In genomic region chr3:193981534-193981933, GRCh38 we compare ENCODE assay signal across 19 cellular contexts.
"Had no signal": no experiment of that assay in that cellular context is flagged by ENCODE, and none has a peak within 500 bp of the region (broad histone marks: within the 10 kb centered on the region; RNA-seq: fewer than 3 reads in every experiment).

No MANE protein-coding gene starts in this region.

- H3K4me3 Mint-ChIP-seq: activated naive CD8-positive, alpha-beta T cell treated with anti-CD3 and anti-CD28 coated beads for 36 hours; activated T-cell treated with anti-CD3 and anti-CD28 coated beads, Interleukin-2, amount 50 U/mL, for 24 hours; memory B cell; stimulated activated naive CD8-positive, alpha-beta T cell treated with anti-CD3 and anti-CD28 coated beads, Interleukin-15, Interleukin-2, amounts not matched to agents 100 ng/mL and 50 ng/mL, for 24 hours; WTC11 had no signal

- H3K4me1 Mint-ChIP-seq: activated naive CD8-positive, alpha-beta T cell treated with anti-CD3 and anti-CD28 coated beads for 36 hours had no signal

- H3K4me3 ChIP-seq: colonic mucosa, dorsolateral prefrontal cortex, hepatocyte, prostate gland, tibial artery had no signal

- H3K9me3 ChIP-seq: colonic mucosa, prostate gland, tibial artery had no signal

- DNase-seq: activated naive CD4-positive, alpha-beta T cell treated with Interleukin-2 at 50 U/mL for 16 hours; activated naive CD8-positive, alpha-beta T cell treated with anti-CD3 and anti-CD28 coated beads for 36 hours; activated T-cell treated with anti-CD3 and anti-CD28 coated beads, Interleukin-2, amount 50 U/mL, for 24 hours; foreskin melanocyte; kidney glomerular epithelial cell; naive B cell; stimulated activated CD4-positive, alpha-beta T cell treated with anti-CD3 and anti-CD28 coated beads, Interleukin-12 subunit alpha, Interleukin-12 subunit beta, amount 100 ng/mL, for 4 hours; stimulated activated CD4-positive, alpha-beta T cell treated with anti-CD3 and anti-CD28 coated beads, Interleukin-4, amount 100 ng/mL, for 4 hours; T-helper 9 cell had no signal

- ATAC-seq: WTC11 had no signal

- H3K36me3 Mint-ChIP-seq: activated naive CD8-positive, alpha-beta T cell treated with anti-CD3 and anti-CD28 coated beads for 36 hours; memory B cell; naive B cell; WTC11 had no signal

- H3K27ac Mint-ChIP-seq: activated naive CD8-positive, alpha-beta T cell treated with anti-CD3 and anti-CD28 coated beads for 36 hours; activated T-cell treated with anti-CD3 and anti-CD28 coated beads, Interleukin-2, amount 50 U/mL, for 24 hours; activated T-helper 2 cell treated with anti-CD3 and anti-CD28 coated beads, Interferon-gamma antibody, Interleukin-2, Interleukin-4, amounts not matched to agents 10 μg/mL and 5 μg/mL and 100 μg/mL, durations not matched to agents 14 hours and 24 hours and 36 hours; memory B cell; stimulated activated naive CD8-positive, alpha-beta T cell treated with anti-CD3 and anti-CD28 coated beads, Interleukin-15, Interleukin-2, amounts not matched to agents 100 ng/mL and 50 ng/mL, for 24 hours; WTC11 had no signal

- H3K9me3 Mint-ChIP-seq: activated naive CD8-positive, alpha-beta T cell treated with anti-CD3 and anti-CD28 coated beads for 36 hours; activated T-cell treated with anti-CD3 and anti-CD28 coated beads, Interleukin-2, amount 50 U/mL, for 24 hours; activated T-helper 2 cell treated with anti-CD3 and anti-CD28 coated beads, Interferon-gamma antibody, Interleukin-2, Interleukin-4, amounts not matched to agents 10 μg/mL and 5 μg/mL and 100 μg/mL, durations not matched to agents 14 hours and 24 hours and 36 hours; memory B cell; stimulated activated naive CD8-positive, alpha-beta T cell treated with anti-CD3 and anti-CD28 coated beads, Interleukin-15, Interleukin-2, amounts not matched to agents 100 ng/mL and 50 ng/mL, for 24 hours; WTC11 had no signal

- H3K4me1 ChIP-seq: colonic mucosa, prostate gland had no signal

- H3K27me3 ChIP-seq: colonic mucosa, hepatocyte had no signal

- H3K36me3 ChIP-seq: colonic mucosa, prostate gland, tibial artery had no signal

- H3K27ac ChIP-seq: colonic mucosa, dorsolateral prefrontal cortex, epithelial cell of prostate, hepatocyte, prostate gland, tibial artery had no signal
